ENCODE assay signal across 1 cellular context in the genomic region with DNA sequence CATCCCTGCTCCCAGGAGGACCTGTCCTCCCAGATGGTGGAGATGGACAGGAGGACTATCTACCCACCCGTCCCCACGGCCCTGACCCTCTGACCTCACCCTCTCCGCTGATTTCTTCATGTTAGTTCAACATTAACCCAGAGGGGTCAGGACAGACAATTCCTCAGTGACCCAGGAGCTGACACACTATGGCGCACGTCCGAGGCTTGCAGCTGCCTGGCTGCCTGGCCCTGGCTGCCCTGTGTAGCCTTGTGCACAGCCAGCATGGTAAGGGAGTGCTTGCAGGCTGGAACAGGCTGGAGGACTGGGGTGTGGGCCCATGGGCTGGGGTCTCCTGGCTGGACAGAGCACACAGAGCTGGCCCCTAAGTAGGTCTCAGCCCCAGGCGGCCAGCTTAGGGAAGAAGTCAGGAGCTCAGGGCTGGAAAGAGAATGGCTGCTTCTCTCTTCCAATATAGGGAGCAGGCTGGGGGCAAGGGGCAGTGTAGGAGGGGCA.
TF ChIP-seq lines count a peak whose summit lies in the region.

Gene F2 (plus strand): TSS at position 166 of the 495 bp plus-strand sequence. CDS start 23 bp downstream, at position 189.

TF ChIP-seq in H1, 55 proteins besides CTCF, POLR2A, EP300 and RAD21:
- no peak for TF ChIP-seq SP1 (IDR thresholded peaks at IDR 0.05; ENCODE audit: low read depth, low read length)
- TF ChIP-seq NRF1 (IDR thresholded peaks at IDR 0.05; ENCODE audit: low read depth, low read length) = no peak
- TF ChIP-seq, protein P1, sequence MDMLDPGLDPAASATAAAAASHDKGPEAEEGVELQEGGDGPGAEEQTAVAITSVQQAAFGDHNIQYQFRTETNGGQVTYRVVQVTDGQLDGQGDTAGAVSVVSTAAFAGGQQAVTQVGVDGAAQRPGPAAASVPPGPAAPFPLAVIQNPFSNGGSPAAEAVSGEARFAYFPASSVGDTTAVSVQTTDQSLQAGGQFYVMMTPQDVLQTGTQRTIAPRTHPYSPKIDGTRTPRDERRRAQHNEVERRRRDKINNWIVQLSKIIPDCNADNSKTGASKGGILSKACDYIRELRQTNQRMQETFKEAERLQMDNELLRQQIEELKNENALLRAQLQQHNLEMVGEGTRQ (IDR thresholded peaks at IDR 0.05; ENCODE audit: low read length) = no peak
- TF ChIP-seq BCL11A (IDR thresholded peaks at IDR 0.05; ENCODE audit: low read depth in 2 of 2, low read length in 2 of 2) = no peak
- no peak for TF ChIP-seq PHF8 (conservative IDR thresholded peaks at IDR 0.05; ENCODE audit: low read depth, low read length)
- no peak for TF ChIP-seq TCF12 (IDR thresholded peaks at IDR 0.05; ENCODE audit: low read depth, low read length)
- no peak for TF ChIP-seq CBX5 (IDR thresholded peaks at IDR 0.05; ENCODE audit: low read depth, low read length)
- no peak for TF ChIP-seq CEBPB (IDR thresholded peaks at IDR 0.05; ENCODE audit: low read depth, low read length)
- no peak for TF ChIP-seq TEAD4 (IDR thresholded peaks at IDR 0.05; ENCODE audit: low read depth, low read length)
- no peak for TF ChIP-seq SIRT6 (IDR thresholded peaks at IDR 0.05; ENCODE audit: low read length)
- no peak for TF ChIP-seq GTF2F1 (IDR thresholded peaks at IDR 0.05; ENCODE audit: borderline replicate concordance, low read depth, low read length)
- TF ChIP-seq MAFK (IDR thresholded peaks at IDR 0.05; ENCODE audit: low read depth, low read length) = no peak
- TF ChIP-seq HDAC2 (IDR thresholded peaks at IDR 0.05; ENCODE audit: borderline replicate concordance in 1 of 2, low read depth in 2 of 2, low read length in 2 of 2) = no peak
- TF ChIP-seq HDAC6 (IDR thresholded peaks at IDR 0.05; ENCODE audit: low read depth, low read length) = no peak
- no peak for TF ChIP-seq RBBP5 (IDR thresholded peaks at IDR 0.05; ENCODE audit: borderline replicate concordance, low read depth, low read length)
- TF ChIP-seq YY1 (IDR thresholded peaks at IDR 0.05; ENCODE audit: low read depth, low read length) = no peak
- no peak for TF ChIP-seq SIN3A (conservative IDR thresholded peaks at IDR 0.05 in 1 of 2, IDR thresholded peaks at IDR 0.05 in 1 of 2; ENCODE audit: low read depth in 1 of 2, low read length in 2 of 2)
- no peak for TF ChIP-seq CREB1 (IDR thresholded peaks at IDR 0.05)
- no peak for TF ChIP-seq CBX8 (IDR thresholded peaks at IDR 0.05; ENCODE audit: borderline replicate concordance, low read depth, low read length)
